In genomic region chr6:103672169-103672568, GRCh38 we compare ENCODE assay signal across 10 cellular contexts.
DNase-seq lines count a peak whose midpoint lies in the region; ATAC-seq, FAIRE-seq and TF ChIP-seq lines count a peak whose summit lies in the region.
"Had no signal": no experiment of that assay in that cellular context is flagged by ENCODE, and none has a peak within 500 bp of the region (broad histone marks: within the 10 kb centered on the region; RNA-seq: fewer than 3 reads in every experiment).

No MANE protein-coding gene starts in this region.

- no peak for FAIRE-seq in bronchial epithelial cell (lab: Jason Lieb, UNC)

- no peaks in the 10 kb centered on the region for H3K4me1 ChIP-seq in mucosa of descending colon (ENCODE audit: low read depth)
- H3K4me1 ChIP-seq: heart left ventricle had no signal

- H3K4me3 ChIP-seq in bronchial epithelial cell (ENCODE audit: low read depth, low read length): no peak overlapping the region
- no peak overlapping the region for H3K4me3 ChIP-seq in mucosa of descending colon
- H3K4me3 ChIP-seq: heart left ventricle had no signal

- no peaks in the 10 kb centered on the region for H3K27me3 Mint-ChIP-seq in progenitor cell of endocrine pancreas

- H3K9me3 ChIP-seq in mucosa of descending colon: no peaks in the 10 kb centered on the region
- H3K9me3 ChIP-seq: heart left ventricle had no signal

- TF ChIP-seq CTCF in bronchial epithelial cell (IDR thresholded peaks at IDR 0.05; ENCODE audit: insufficient read depth, low read length, severe bottlenecking) (no peak), progenitor cell of endocrine pancreas (IDR thresholded peaks at IDR 0.05; ENCODE audit: unreplicated experiment) (peak; percentile 45), mucosa of descending colon (IDR thresholded peaks at IDR 0.05) (no peak)

- H3K9me3 Mint-ChIP-seq in progenitor cell of endocrine pancreas (ENCODE audit: low read depth): no peaks in the 10 kb centered on the region

- no peaks in the 10 kb centered on the region for H3K4me1 Mint-ChIP-seq in progenitor cell of endocrine pancreas (ENCODE audit: low read depth)

- no peaks in the 10 kb centered on the region for H3K36me3 Mint-ChIP-seq in progenitor cell of endocrine pancreas (ENCODE audit: insufficient read depth)

- H3K36me3 ChIP-seq in bronchial epithelial cell (ENCODE audit: control insufficient read depth, insufficient read depth, low read length) (no peaks in the 10 kb centered on the region), mucosa of descending colon (ENCODE audit: low read depth) (no peaks in the 10 kb centered on the region)
- H3K36me3 ChIP-seq: heart left ventricle had no signal

- no peak overlapping the region for H3K27ac Mint-ChIP-seq in progenitor cell of endocrine pancreas

- peak; percentile 36 for DNase-seq in NCI-H2171 treated with DMSO at 0.1 percent for 48 hours (lab: John Stamatoyannopoulos, UW)
- no peak for DNase-seq in NCI-H2171 (lab: John Stamatoyannopoulos, UW)
- DNase-seq in NCI-H82 (lab: John Stamatoyannopoulos, UW): peak; percentile 6
- DNase-seq in bronchial epithelial cell (ENCODE audit: low read depth): peak; percentile 8
- no peak for DNase-seq in progenitor cell of endocrine pancreas (ENCODE audit: low spot score, unreplicated experiment)
- no peak for DNase-seq in mucosa of descending colon
- DNase-seq in posterior vena cava (ENCODE audit: low spot score): no peak
- DNase-seq: H7, heart left ventricle had no signal

- intact Hi-C loops in mucosa of descending colon (cut with DNase I, micrococcal nuclease) (no loop called here), posterior vena cava (cut with DNase I) (no loop called here)

- no peak for ATAC-seq in mucosa of descending colon
- no peak for ATAC-seq in GM21723 (IDR thresholded peaks at IDR 0.05; ENCODE audit: unreplicated experiment)
- ATAC-seq: heart left ventricle had no signal

- no peaks in the 10 kb centered on the region for H3K27me3 ChIP-seq in bronchial epithelial cell (ENCODE audit: control insufficient read depth, insufficient read depth, low read length)
- H3K27me3 ChIP-seq: heart left ventricle had no signal

- H3K4me3 Mint-ChIP-seq in progenitor cell of endocrine pancreas (ENCODE audit: low read depth): no peak overlapping the region

Comparison
In these comparisons a context has a peak if more than half of its experiments do, and no peak if none do; other contexts are left out.
1. DNase-seq: peak in NCI-H2171 treated with DMSO at 0.1 percent for 48 hours (single experiment), NCI-H82 (single experiment) and bronchial epithelial cell (single experiment); none in NCI-H2171 (single experiment), progenitor cell of endocrine pancreas (single experiment), mucosa of descending colon (0 of 3) and posterior vena cava (single experiment).